ENCODE assay signal across 1 cellular context in genomic region chr18:62486290-62486964, GRCh38.
A peak's percentile ranks its signal among the peaks of the same experiment; 100 is the strongest.
TF ChIP-seq lines count a peak whose summit lies in the region.

No MANE protein-coding gene starts in this region.

TF ChIP-seq in HepG2, 621 proteins besides CTCF, POLR2A, EP300 and RAD21 (continued from another document):
- TF ChIP-seq, protein P1, sequence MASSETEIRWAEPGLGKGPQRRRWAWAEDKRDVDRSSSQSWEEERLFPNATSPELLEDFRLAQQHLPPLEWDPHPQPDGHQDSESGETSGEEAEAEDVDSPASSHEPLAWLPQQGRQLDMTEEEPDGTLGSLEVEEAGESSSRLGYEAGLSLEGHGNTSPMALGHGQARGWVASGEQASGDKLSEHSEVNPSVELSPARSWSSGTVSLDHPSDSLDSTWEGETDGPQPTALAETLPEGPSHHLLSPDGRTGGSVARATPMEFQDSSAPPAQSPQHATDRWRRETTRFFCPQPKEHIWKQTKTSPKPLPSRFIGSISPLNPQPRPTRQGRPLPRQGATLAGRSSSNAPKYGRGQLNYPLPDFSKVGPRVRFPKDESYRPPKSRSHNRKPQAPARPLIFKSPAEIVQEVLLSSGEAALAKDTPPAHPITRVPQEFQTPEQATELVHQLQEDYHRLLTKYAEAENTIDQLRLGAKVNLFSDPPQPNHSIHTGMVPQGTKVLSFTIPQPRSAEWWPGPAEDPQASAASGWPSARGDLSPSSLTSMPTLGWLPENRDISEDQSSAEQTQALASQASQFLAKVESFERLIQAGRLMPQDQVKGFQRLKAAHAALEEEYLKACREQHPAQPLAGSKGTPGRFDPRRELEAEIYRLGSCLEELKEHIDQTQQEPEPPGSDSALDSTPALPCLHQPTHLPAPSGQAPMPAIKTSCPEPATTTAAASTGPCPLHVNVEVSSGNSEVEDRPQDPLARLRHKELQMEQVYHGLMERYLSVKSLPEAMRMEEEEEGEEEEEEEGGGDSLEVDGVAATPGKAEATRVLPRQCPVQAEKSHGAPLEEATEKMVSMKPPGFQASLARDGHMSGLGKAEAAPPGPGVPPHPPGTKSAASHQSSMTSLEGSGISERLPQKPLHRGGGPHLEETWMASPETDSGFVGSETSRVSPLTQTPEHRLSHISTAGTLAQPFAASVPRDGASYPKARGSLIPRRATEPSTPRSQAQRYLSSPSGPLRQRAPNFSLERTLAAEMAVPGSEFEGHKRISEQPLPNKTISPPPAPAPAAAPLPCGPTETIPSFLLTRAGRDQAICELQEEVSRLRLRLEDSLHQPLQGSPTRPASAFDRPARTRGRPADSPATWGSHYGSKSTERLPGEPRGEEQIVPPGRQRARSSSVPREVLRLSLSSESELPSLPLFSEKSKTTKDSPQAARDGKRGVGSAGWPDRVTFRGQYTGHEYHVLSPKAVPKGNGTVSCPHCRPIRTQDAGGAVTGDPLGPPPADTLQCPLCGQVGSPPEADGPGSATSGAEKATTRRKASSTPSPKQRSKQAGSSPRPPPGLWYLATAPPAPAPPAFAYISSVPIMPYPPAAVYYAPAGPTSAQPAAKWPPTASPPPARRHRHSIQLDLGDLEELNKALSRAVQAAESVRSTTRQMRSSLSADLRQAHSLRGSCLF (CRISPR knock-in tag; IDR thresholded peaks at IDR 0.05; ENCODE audit: borderline replicate concordance), result no peak
- no peak for TF ChIP-seq ARNT (IDR thresholded peaks at IDR 0.05)
- no peak for TF ChIP-seq AHR (CRISPR knock-in tag; IDR thresholded peaks at IDR 0.05)
- peak; percentile 80 for TF ChIP-seq FOSL2 (CRISPR knock-in tag; IDR thresholded peaks at IDR 0.05)
- peak; percentile 50; the same call in 1 of the 2 replicates for TF ChIP-seq GATAD2A (CRISPR knock-in tag; IDR thresholded peaks at IDR 0.05)
- 0 out of 2 replicates have a peak, but pooled peaks have one; percentile 32 for TF ChIP-seq ESRRA (CRISPR knock-in tag; IDR thresholded peaks at IDR 0.05; ENCODE audit: low read depth)
- no peak for TF ChIP-seq TEAD3 (CRISPR knock-in tag; optimal IDR thresholded peaks at IDR 0.05; ENCODE audit: borderline replicate concordance)
- 0 out of 2 replicates have a peak, but pooled peaks have one; percentile 34 for TF ChIP-seq DPF2 (CRISPR knock-in tag; IDR thresholded peaks at IDR 0.05; ENCODE audit: borderline replicate concordance, low read depth)
- TF ChIP-seq CREM (IDR thresholded peaks at IDR 0.05), result 0 out of 2 replicates have a peak, but pooled peaks have one; percentile 25
- TF ChIP-seq CREM (CRISPR knock-in tag; IDR thresholded peaks at IDR 0.05), result no peak
- TF ChIP-seq PAXIP1 (CRISPR knock-in tag; conservative IDR thresholded peaks at IDR 0.05), result peak; percentile 36; the same call in 1 of the 2 replicates
